1 cellular context compared by ENCODE assay signal in the genomic region with DNA sequence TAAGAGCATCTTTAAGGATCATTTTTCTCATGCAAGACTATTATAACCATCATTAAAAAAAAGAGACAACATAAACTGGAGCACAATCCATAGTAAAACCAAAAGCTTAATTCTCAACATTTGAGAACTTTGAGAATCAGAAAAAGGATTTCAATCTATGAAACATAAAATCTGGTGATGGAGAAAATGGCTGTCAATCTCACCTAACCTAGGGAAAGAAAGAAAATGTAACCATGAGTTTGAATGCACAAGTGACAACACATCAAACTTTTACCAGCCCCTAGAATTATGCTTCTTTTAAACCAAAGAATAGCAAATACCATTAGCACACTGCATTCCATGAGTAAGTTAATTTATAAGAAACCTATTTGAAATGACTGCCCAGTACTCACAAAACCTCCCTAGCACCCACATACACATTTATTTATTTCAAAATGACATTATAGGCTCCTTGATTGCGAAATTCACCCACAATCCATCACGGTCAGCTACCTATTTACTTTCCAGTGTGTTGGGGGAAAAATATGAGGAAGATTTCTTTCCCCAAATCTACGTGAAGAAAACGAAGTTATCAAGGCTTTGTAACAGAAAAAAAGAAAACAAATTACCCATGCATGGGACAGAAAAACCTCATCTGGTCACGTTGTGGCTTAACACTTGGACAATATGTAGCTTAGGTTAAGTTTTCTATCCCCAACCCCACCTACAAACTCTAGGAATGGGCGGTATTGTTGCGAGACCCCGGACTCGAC.
TF ChIP-seq lines count a peak whose summit lies in the region.

No MANE protein-coding gene starts in this region.

TF ChIP-seq in HepG2, 621 proteins besides CTCF, POLR2A, EP300 and RAD21 (continued from another document):
- TF ChIP-seq, protein P1, sequence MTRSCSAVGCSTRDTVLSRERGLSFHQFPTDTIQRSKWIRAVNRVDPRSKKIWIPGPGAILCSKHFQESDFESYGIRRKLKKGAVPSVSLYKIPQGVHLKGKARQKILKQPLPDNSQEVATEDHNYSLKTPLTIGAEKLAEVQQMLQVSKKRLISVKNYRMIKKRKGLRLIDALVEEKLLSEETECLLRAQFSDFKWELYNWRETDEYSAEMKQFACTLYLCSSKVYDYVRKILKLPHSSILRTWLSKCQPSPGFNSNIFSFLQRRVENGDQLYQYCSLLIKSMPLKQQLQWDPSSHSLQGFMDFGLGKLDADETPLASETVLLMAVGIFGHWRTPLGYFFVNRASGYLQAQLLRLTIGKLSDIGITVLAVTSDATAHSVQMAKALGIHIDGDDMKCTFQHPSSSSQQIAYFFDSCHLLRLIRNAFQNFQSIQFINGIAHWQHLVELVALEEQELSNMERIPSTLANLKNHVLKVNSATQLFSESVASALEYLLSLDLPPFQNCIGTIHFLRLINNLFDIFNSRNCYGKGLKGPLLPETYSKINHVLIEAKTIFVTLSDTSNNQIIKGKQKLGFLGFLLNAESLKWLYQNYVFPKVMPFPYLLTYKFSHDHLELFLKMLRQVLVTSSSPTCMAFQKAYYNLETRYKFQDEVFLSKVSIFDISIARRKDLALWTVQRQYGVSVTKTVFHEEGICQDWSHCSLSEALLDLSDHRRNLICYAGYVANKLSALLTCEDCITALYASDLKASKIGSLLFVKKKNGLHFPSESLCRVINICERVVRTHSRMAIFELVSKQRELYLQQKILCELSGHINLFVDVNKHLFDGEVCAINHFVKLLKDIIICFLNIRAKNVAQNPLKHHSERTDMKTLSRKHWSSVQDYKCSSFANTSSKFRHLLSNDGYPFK (CRISPR knock-in tag; IDR thresholded peaks at IDR 0.05; ENCODE audit: borderline replicate concordance), result no peak
- no peak for TF ChIP-seq ZNF160 (CRISPR knock-in tag; IDR thresholded peaks at IDR 0.05)
- peak; percentile 92 for TF ChIP-seq CEBPG (CRISPR knock-in tag; IDR thresholded peaks at IDR 0.05)
- no peak for TF ChIP-seq U2AF2 (IDR thresholded peaks at IDR 0.05; ENCODE audit: low read depth, low read length)
- TF ChIP-seq, protein P2, sequence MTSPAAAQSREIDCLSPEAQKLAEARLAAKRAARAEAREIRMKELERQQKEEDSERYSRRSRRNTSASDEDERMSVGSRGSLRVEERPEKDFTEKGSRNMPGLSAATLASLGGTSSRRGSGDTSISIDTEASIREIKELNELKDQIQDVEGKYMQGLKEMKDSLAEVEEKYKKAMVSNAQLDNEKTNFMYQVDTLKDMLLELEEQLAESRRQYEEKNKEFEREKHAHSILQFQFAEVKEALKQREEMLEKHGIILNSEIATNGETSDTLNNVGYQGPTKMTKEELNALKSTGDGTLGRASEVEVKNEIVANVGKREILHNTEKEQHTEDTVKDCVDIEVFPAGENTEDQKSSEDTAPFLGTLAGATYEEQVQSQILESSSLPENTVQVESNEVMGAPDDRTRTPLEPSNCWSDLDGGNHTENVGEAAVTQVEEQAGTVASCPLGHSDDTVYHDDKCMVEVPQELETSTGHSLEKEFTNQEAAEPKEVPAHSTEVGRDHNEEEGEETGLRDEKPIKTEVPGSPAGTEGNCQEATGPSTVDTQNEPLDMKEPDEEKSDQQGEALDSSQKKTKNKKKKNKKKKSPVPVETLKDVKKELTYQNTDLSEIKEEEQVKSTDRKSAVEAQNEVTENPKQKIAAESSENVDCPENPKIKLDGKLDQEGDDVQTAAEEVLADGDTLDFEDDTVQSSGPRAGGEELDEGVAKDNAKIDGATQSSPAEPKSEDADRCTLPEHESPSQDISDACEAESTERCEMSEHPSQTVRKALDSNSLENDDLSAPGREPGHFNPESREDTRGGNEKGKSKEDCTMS (CRISPR knock-in tag; conservative IDR thresholded peaks at IDR 0.05), result no peak
- TF ChIP-seq, protein P3, sequence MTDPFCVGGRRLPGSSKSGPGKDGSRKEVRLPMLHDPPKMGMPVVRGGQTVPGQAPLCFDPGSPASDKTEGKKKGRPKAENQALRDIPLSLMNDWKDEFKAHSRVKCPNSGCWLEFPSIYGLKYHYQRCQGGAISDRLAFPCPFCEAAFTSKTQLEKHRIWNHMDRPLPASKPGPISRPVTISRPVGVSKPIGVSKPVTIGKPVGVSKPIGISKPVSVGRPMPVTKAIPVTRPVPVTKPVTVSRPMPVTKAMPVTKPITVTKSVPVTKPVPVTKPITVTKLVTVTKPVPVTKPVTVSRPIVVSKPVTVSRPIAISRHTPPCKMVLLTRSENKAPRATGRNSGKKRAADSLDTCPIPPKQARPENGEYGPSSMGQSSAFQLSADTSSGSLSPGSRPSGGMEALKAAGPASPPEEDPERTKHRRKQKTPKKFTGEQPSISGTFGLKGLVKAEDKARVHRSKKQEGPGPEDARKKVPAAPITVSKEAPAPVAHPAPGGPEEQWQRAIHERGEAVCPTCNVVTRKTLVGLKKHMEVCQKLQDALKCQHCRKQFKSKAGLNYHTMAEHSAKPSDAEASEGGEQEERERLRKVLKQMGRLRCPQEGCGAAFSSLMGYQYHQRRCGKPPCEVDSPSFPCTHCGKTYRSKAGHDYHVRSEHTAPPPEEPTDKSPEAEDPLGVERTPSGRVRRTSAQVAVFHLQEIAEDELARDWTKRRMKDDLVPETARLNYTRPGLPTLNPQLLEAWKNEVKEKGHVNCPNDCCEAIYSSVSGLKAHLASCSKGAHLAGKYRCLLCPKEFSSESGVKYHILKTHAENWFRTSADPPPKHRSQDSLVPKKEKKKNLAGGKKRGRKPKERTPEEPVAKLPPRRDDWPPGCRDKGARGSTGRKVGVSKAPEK (CRISPR knock-in tag; IDR thresholded peaks at IDR 0.05; ENCODE audit: borderline replicate concordance), result no peak
- TF ChIP-seq ZNF143 (CRISPR knock-in tag; IDR thresholded peaks at IDR 0.05), result peak; percentile 72; the same call in 1 of the 2 replicates
- no peak for TF ChIP-seq PHF8 (CRISPR knock-in tag; IDR thresholded peaks at IDR 0.05)
- no peak for TF ChIP-seq FOXA1 (IDR thresholded peaks at IDR 0.05)
- peak; percentile 40; the same call in 1 of the 2 replicates for TF ChIP-seq FOXA1 (CRISPR knock-in tag; IDR thresholded peaks at IDR 0.05)
TF ChIP-seq in HepG2: peak in this region for 5.
